In the genomic region with DNA sequence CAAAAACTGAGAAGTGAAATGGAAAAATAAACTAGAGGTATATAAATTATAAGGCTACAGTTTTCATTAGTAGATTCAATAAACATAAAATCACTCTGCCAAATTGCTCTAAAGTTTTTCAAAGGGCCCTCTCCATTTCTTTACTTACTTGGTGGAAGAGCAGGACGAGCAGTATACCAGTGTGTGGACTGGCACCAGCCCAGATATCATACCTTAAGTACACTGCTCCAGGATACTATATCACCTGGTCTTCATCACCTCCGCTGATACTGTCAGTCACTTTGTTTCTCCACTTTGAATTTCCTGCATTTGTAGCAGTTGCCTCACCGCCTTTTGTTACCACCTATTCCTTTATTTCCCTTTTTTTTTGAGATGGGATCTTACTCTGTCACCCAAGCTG, we compare ENCODE assay signal across 22 cellular contexts. TPM values are rescaled to one million over a fixed set of nuclear protein-coding genes. Genes with fewer than 3 reads are reported as not detected.
DNase-seq lines count a peak whose midpoint lies in the region; ATAC-seq, FAIRE-seq and TF ChIP-seq lines count a peak whose summit lies in the region.
"Had no signal": no experiment of that assay in that cellular context is flagged by ENCODE, and none has a peak within 500 bp of the region (broad histone marks: within the 10 kb centered on the region; RNA-seq: fewer than 3 reads in every experiment).

No MANE protein-coding gene starts in this region.

- H2AFZ ChIP-seq in HepG2 (ENCODE audit: low read length) (no peak overlapping the region), OCI-LY7 (ENCODE audit: low read length) (no peak overlapping the region)
- H2AFZ ChIP-seq: GM23248 had no signal

- H3K4me2 ChIP-seq in HepG2 (ENCODE audit: low read depth, low read length) (no peak overlapping the region), OCI-LY7 (ENCODE audit: low read length) (no peak overlapping the region)
- H3K4me2 ChIP-seq: A549, BLaER1 had no signal

- H3K9me3 ChIP-seq in HepG2 (ENCODE audit: low read length) (no peaks in the 10 kb centered on the region), right lobe of liver (no peaks in the 10 kb centered on the region), OCI-LY7 (ENCODE audit: low read length) (no peaks in the 10 kb centered on the region), BE2C (no peaks in the 10 kb centered on the region)
- H3K9me3 ChIP-seq: A549, BLaER1 had no signal

- WGBS in HepG2 (ENCODE audit: low lambda C conversion rate): 98% methylated on average over 3 of the region's 3 CpGs
- 89% methylated on average over 3 of the region's 3 CpGs for WGBS in right lobe of liver (ENCODE audit: insufficient coverage, low coverage, low lambda C conversion rate, missing lambda C conversion rate)

- H3K9me2 ChIP-seq in OCI-LY7 (ENCODE audit: insufficient read depth, low read length): no peaks in the 10 kb centered on the region

- H3K36me3 ChIP-seq in HepG2 (replicated peaks in 1 of 2; ENCODE audit: control insufficient read depth in 1 of 2, insufficient read depth in 2 of 2, low read length in 2 of 2) (peaks cover 13 to 24% of the 10 kb centered on the region in 2 experiments), right lobe of liver (peaks cover 0 to 37% (median 4%) of the 10 kb centered on the region in 4 donors), OCI-LY7 (ENCODE audit: insufficient read depth, low read length) (peaks cover 9% of the 10 kb centered on the region; the same call in 1 of the 2 replicates), BE2C (peaks cover 38% of the 10 kb centered on the region)

- no peak for FAIRE-seq in HepG2 (lab: Jason Lieb, UNC)
- FAIRE-seq: A549, D721Med, GM12892, H1 had no signal

- TF ChIP-seq CTCF in HepG2 (CRISPR knock-in tag; IDR thresholded peaks at IDR 0.05) (no peak), right lobe of liver (IDR thresholded peaks at IDR 0.05) (no peak), OCI-LY7 (conservative IDR thresholded peaks at IDR 0.05; ENCODE audit: low read length) (no peak), neural crest cell (conservative IDR thresholded peaks at IDR 0.05) (no peak), BE2C (IDR thresholded peaks at IDR 0.05; ENCODE audit: low read depth, low read length) (no peak)

- no peak overlapping the region for H3K9ac ChIP-seq in HepG2 (ENCODE audit: insufficient read depth, low read depth, low read length)
- H3K9ac ChIP-seq: BLaER1, GM23248 had no signal

- BruUV-seq in HepG2 (replicated peaks; lab: Mats Ljungman, UMichigan) (TSS peak; percentile 32), OCI-LY7 (replicated peaks; lab: Mats Ljungman, UMichigan) (TSS peak; percentile 42)

- H3K4me3 Mint-ChIP-seq in neural crest cell: no peak overlapping the region
- H3K4me3 Mint-ChIP-seq: CD4-positive, alpha-beta T cell; CD8-positive, alpha-beta memory T cell had no signal

- intact Hi-C loops in HepG2 (cut with micrococcal nuclease; ENCODE audit: unreplicated experiment) (no loop called here), right lobe of liver (cut with DNase I) (no loop called here), OCI-LY7 (cut with micrococcal nuclease; ENCODE audit: unreplicated experiment) (no loop called here)

- no peak for ATAC-seq in HepG2
- ATAC-seq in right lobe of liver: no peak
- ATAC-seq in HG02610 (IDR thresholded peaks at IDR 0.05; ENCODE audit: unreplicated experiment): no peak
- ATAC-seq: A549 had no signal

- H3K27me3 ChIP-seq in HepG2 (ENCODE audit: control insufficient read depth in 1 of 2, insufficient read depth in 2 of 2, low read length in 2 of 2) (no peaks in the 10 kb centered on the region), right lobe of liver (no peaks in the 10 kb centered on the region), BE2C (no peaks in the 10 kb centered on the region)
- H3K27me3 ChIP-seq: BLaER1 had no signal

- H3K4me1 ChIP-seq in HepG2 (ENCODE audit: insufficient read depth, low read length): no peaks in the 10 kb centered on the region
- H3K4me1 ChIP-seq in right lobe of liver: no peaks in the 10 kb centered on the region
- no peaks in the 10 kb centered on the region for H3K4me1 ChIP-seq in OCI-LY7 (ENCODE audit: insufficient read depth, low read length, poor library complexity, severe bottlenecking)
- no peaks in the 10 kb centered on the region for H3K4me1 ChIP-seq in BE2C
- H3K4me1 ChIP-seq: A549, BLaER1 had no signal

- H3K79me2 ChIP-seq in HepG2 (ENCODE audit: insufficient read depth, low read length): no peaks in the 10 kb centered on the region
- H3K79me2 ChIP-seq in OCI-LY7 (ENCODE audit: insufficient read depth, low read depth, low read length): no peaks in the 10 kb centered on the region

- H3K4me3 ChIP-seq in HepG2 (replicated peaks in 1 of 3; ENCODE audit: insufficient read depth in 1 of 3, low read depth in 2 of 3, low read length in 3 of 3) (no peak overlapping the region), right lobe of liver (no peak overlapping the region), OCI-LY7 (ENCODE audit: low read depth, low read length, poor library complexity, severe bottlenecking) (no peak overlapping the region), BE2C (ENCODE audit: low read depth, low read length) (no peak overlapping the region)
- H3K4me3 ChIP-seq: A549, BLaER1, GM23248 had no signal

- TF ChIP-seq RAD21 in HepG2 (CRISPR knock-in tag; IDR thresholded peaks at IDR 0.05): no peak

- peaks cover 4% of the 10 kb centered on the region for H3K36me3 Mint-ChIP-seq in neural crest cell (ENCODE audit: low read depth)

- no peaks in the 10 kb centered on the region for H3K27me3 Mint-ChIP-seq in neural crest cell (ENCODE audit: low read depth)
- H3K27me3 Mint-ChIP-seq: CD4-positive, alpha-beta T cell; CD8-positive, alpha-beta memory T cell had no signal

- H3K9me3 Mint-ChIP-seq in neural crest cell: no peaks in the 10 kb centered on the region
- H3K9me3 Mint-ChIP-seq: CD4-positive, alpha-beta T cell; CD8-positive, alpha-beta memory T cell had no signal

- no peak for TF ChIP-seq EP300 in HepG2 (IDR thresholded peaks at IDR 0.05; ENCODE audit: low read depth in 2 of 2, low read length in 2 of 2)
- TF ChIP-seq EP300 in HepG2 (CRISPR knock-in tag; IDR thresholded peaks at IDR 0.05; ENCODE audit: borderline replicate concordance): no peak

- DNase-seq in HepG2 (ENCODE audit: low spot score): no peak
- no peak for DNase-seq in right lobe of liver
- DNase-seq in OCI-LY7 (ENCODE audit: low spot score): no peak
- no peak for DNase-seq in neural crest cell (ENCODE audit: low read depth, low spot score)
- no peak for DNase-seq in BE2C
- no peak for DNase-seq in activated effector memory CD4-positive, alpha-beta T cell treated with Interleukin-2 at 50 U/mL for 16 hours
- DNase-seq: 8988T; CD4-positive, alpha-beta T cell; CD8-positive, alpha-beta memory T cell; DMS 273 treated with DMSO at 0.1 percent for 48 hours; DMS79 treated with DMSO at 0.1 percent for 48 hours; GF-D8; GM23248; H7; HCEC 1CT had no signal

- TF ChIP-seq POLR2A in HepG2 (IDR thresholded peaks at IDR 0.05; ENCODE audit: insufficient read depth in 1 of 2, low read depth in 2 of 2, low read length in 2 of 2) (no peak), right lobe of liver (IDR thresholded peaks at IDR 0.05) (no peak)

- POLR2A ChIA-PET in HepG2 (lab: Yijun Ruan, JAX): no interaction called here
- POLR2A ChIA-PET in OCI-LY7 (lab: Charles Lee): no interaction called here

- no peak overlapping the region for H3K27ac ChIP-seq in HepG2 (ENCODE audit: extremely low read length, insufficient read depth, low read length)
- H3K27ac ChIP-seq in right lobe of liver: no peak overlapping the region
- H3K27ac ChIP-seq in OCI-LY7 (ENCODE audit: low read depth, low read length, poor library complexity, severe bottlenecking): no peak overlapping the region
- H3K27ac ChIP-seq: A549, BLaER1, C4-2B, GM23248 had no signal

- in situ Hi-C loops in HepG2 (cut with HindIII; ENCODE audit: extremely low pct_ligation_motif_present, low pct_unique_long_range_greater_than_20kb): no loop called here

- peaks cover 8% of the 10 kb centered on the region for H3K4me1 Mint-ChIP-seq in neural crest cell

- H3K27ac Mint-ChIP-seq in neural crest cell (ENCODE audit: unreplicated experiment): peak overlapping the region; percentile 24
- H3K27ac Mint-ChIP-seq: CD4-positive, alpha-beta T cell had no signal

- CTCF ChIA-PET in HepG2 (lab: Yijun Ruan, JAX; ENCODE audit: low intra/inter-chr PET ratio, low total read pairs) (no interaction called here), OCI-LY7 (lab: Charles Lee; ENCODE audit: unreplicated experiment) (no interaction called here)

- H4K20me1 ChIP-seq in HepG2 (ENCODE audit: insufficient read depth, low read length) (no peaks in the 10 kb centered on the region), OCI-LY7 (ENCODE audit: insufficient read depth, low read length) (no peaks in the 10 kb centered on the region)
- H4K20me1 ChIP-seq: BLaER1 had no signal

RNA-seq across cellular contexts. Expression of a gene that starts 37.6 kb away (rescaled TPM):
- 15.9 and 21.8 TPM in 2 replicates for total RNA-seq in HepG2 (2016; rRNA removed; fragmentation: Illumina TruSeq; extraction: Trizol)
- 5.8 and 7.6 TPM in 2 replicates for total RNA-seq in HepG2 (2016; cell fraction: cytosol; rRNA removed; fragmentation: Illumina TruSeq; extraction: Trizol; ENCODE audit: low read depth)
- total RNA-seq in HepG2 (2016; cell fraction: insoluble cytoplasmic fraction; rRNA removed; fragmentation: Illumina TruSeq; extraction: Trizol): 13.8 and 21.1 TPM in 2 replicates
- total RNA-seq in HepG2 (2016; cell fraction: membrane; rRNA removed; fragmentation: Illumina TruSeq; extraction: Trizol): 20.5 TPM in 2 replicates
- 20.6 and 23.3 TPM in 2 replicates for total RNA-seq in HepG2 (2016; cell fraction: nucleus; rRNA removed; fragmentation: Illumina TruSeq; extraction: Trizol)
- polyA plus RNA-seq in HepG2 (2011; rRNA removed): 17.7 and 21.7 TPM in 2 replicates
- 15.0 and 15.2 TPM in 2 replicates for polyA plus RNA-seq in HepG2 (2011; cell fraction: cytosol; rRNA removed)
- polyA plus RNA-seq in HepG2 (2011; cell fraction: nucleus; rRNA removed): 38.1 and 41.6 TPM in 2 replicates
- polyA plus RNA-seq in HepG2 (2012): 18.1 and 21.8 TPM in 2 replicates
- polyA plus RNA-seq in HepG2 (2016; cell fraction: cytosol; fragmentation: Illumina TruSeq; extraction: Trizol; ENCODE audit: low read depth): 3.4 and 4.0 TPM in 2 replicates
- 9.6 and 14.2 TPM in 2 replicates for polyA plus RNA-seq in HepG2 (2016; cell fraction: insoluble cytoplasmic fraction; fragmentation: Illumina TruSeq; extraction: Trizol; ENCODE audit: low read depth)
- polyA plus RNA-seq in HepG2 (2016; cell fraction: membrane; fragmentation: Illumina TruSeq; extraction: Trizol; ENCODE audit: low read depth): 12.0 and 12.9 TPM in 2 replicates
- 39.2 and 42.5 TPM in 2 replicates for polyA plus RNA-seq in HepG2 (2016; cell fraction: nucleus; fragmentation: Illumina TruSeq; extraction: Trizol; ENCODE audit: insufficient read depth, low read depth)
- polyA minus RNA-seq in HepG2 (2011; rRNA and poly(A)+ RNA removed; ENCODE audit: low replicate concordance): 26.0 and 28.8 TPM in 2 replicates
- polyA minus RNA-seq in HepG2 (2011; cell fraction: cytosol; rRNA and poly(A)+ RNA removed): 9.8 and 12.7 TPM in 2 replicates
- polyA minus RNA-seq in HepG2 (2011; cell fraction: nucleus; rRNA and poly(A)+ RNA removed): 39.9 and 44.1 TPM in 2 replicates
- total RNA-seq in right lobe of liver: 10 to 100 TPM; 10.6 to 15.8 (median 13.0) TPM
- total RNA-seq in OCI-LY7 (2014; rRNA removed; shearing (Covaris generic)): 16.5 and 26.0 TPM in 2 replicates
- 28.6 and 29.0 TPM in 2 replicates for total RNA-seq in OCI-LY7 (2022)
- total RNA-seq in neural crest cell: 26.0 and 28.0 TPM in 2 replicates
- polyA plus RNA-seq in BE2C (2012; ENCODE audit: insufficient read depth, insufficient read length, low read depth): 44.2 TPM

RNA-seq across cellular contexts. Expression of a gene that starts 40.1 kb away (rescaled TPM):
- total RNA-seq in HepG2 (2016; rRNA removed; fragmentation: Illumina TruSeq; extraction: Trizol): 6.9 and 9.0 TPM in 2 replicates
- total RNA-seq in HepG2 (2016; cell fraction: cytosol; rRNA removed; fragmentation: Illumina TruSeq; extraction: Trizol; ENCODE audit: low read depth): 3.5 and 4.3 TPM in 2 replicates
- total RNA-seq in HepG2 (2016; cell fraction: insoluble cytoplasmic fraction; rRNA removed; fragmentation: Illumina TruSeq; extraction: Trizol): 8.0 and 9.0 TPM in 2 replicates
- 9.1 and 11.6 TPM in 2 replicates for total RNA-seq in HepG2 (2016; cell fraction: membrane; rRNA removed; fragmentation: Illumina TruSeq; extraction: Trizol)
- total RNA-seq in HepG2 (2016; cell fraction: nucleus; rRNA removed; fragmentation: Illumina TruSeq; extraction: Trizol): 5.6 and 5.8 TPM in 2 replicates
- polyA plus RNA-seq in HepG2 (2011; rRNA removed): 20.8 and 26.5 TPM in 2 replicates
- 11.9 and 19.1 TPM in 2 replicates for polyA plus RNA-seq in HepG2 (2011; cell fraction: cytosol; rRNA removed)
- polyA plus RNA-seq in HepG2 (2011; cell fraction: nucleus; rRNA removed): 75.1 and 81.6 TPM in 2 replicates
- polyA plus RNA-seq in HepG2 (2012): 6.8 and 10.0 TPM in 2 replicates
- polyA plus RNA-seq in HepG2 (2016; cell fraction: cytosol; fragmentation: Illumina TruSeq; extraction: Trizol; ENCODE audit: low read depth): 13.2 and 16.2 TPM in 2 replicates
- polyA plus RNA-seq in HepG2 (2016; cell fraction: insoluble cytoplasmic fraction; fragmentation: Illumina TruSeq; extraction: Trizol; ENCODE audit: low read depth): 12.4 and 14.3 TPM in 2 replicates
- 16.0 and 17.0 TPM in 2 replicates for polyA plus RNA-seq in HepG2 (2016; cell fraction: membrane; fragmentation: Illumina TruSeq; extraction: Trizol; ENCODE audit: low read depth)
- polyA plus RNA-seq in HepG2 (2016; cell fraction: nucleus; fragmentation: Illumina TruSeq; extraction: Trizol; ENCODE audit: insufficient read depth, low read depth): 17.5 and 21.1 TPM in 2 replicates
- polyA minus RNA-seq in HepG2 (2011; rRNA and poly(A)+ RNA removed; ENCODE audit: low replicate concordance): 0.72 and 15.9 TPM in 2 replicates
- polyA minus RNA-seq in HepG2 (2011; cell fraction: cytosol; rRNA and poly(A)+ RNA removed): 7.5 and 9.1 TPM in 2 replicates
- 13.5 and 15.0 TPM in 2 replicates for polyA minus RNA-seq in HepG2 (2011; cell fraction: nucleus; rRNA and poly(A)+ RNA removed)
- 1 to 10 TPM; 2.8 to 9.4 (median 5.2) TPM for total RNA-seq in right lobe of liver
- 406 and 428 TPM in 2 replicates for total RNA-seq in OCI-LY7 (2014; rRNA removed; shearing (Covaris generic))
- total RNA-seq in OCI-LY7 (2022): 286 and 306 TPM in 2 replicates
- 134 and 145 TPM in 2 replicates for total RNA-seq in neural crest cell
- polyA plus RNA-seq in BE2C (2012; ENCODE audit: insufficient read depth, insufficient read length, low read depth): 128 TPM

RNA-seq across cellular contexts. Expression of a gene that starts 59.2 kb away (rescaled TPM):
- total RNA-seq in HepG2 (2016; rRNA removed; fragmentation: Illumina TruSeq; extraction: Trizol) (53.6 and 57.6 TPM in 2 replicates), right lobe of liver (10 to 100 TPM; 30.6 to 46.7 (median 35.5) TPM), OCI-LY7 (2022) (26.0 and 28.8 TPM in 2 replicates), neural crest cell (24.3 and 24.4 TPM in 2 replicates)
- 17.7 and 19.3 TPM in 2 replicates for total RNA-seq in HepG2 (2016; cell fraction: cytosol; rRNA removed; fragmentation: Illumina TruSeq; extraction: Trizol; ENCODE audit: low read depth)
- 52.7 and 55.4 TPM in 2 replicates for total RNA-seq in HepG2 (2016; cell fraction: insoluble cytoplasmic fraction; rRNA removed; fragmentation: Illumina TruSeq; extraction: Trizol)
- 30.0 and 35.3 TPM in 2 replicates for total RNA-seq in HepG2 (2016; cell fraction: membrane; rRNA removed; fragmentation: Illumina TruSeq; extraction: Trizol)
- 24.0 and 25.8 TPM in 2 replicates for total RNA-seq in HepG2 (2016; cell fraction: nucleus; rRNA removed; fragmentation: Illumina TruSeq; extraction: Trizol)
- 33.3 and 34.7 TPM in 2 replicates for polyA plus RNA-seq in HepG2 (2011; rRNA removed)
- 30.0 and 33.8 TPM in 2 replicates for polyA plus RNA-seq in HepG2 (2011; cell fraction: cytosol; rRNA removed)
- polyA plus RNA-seq in HepG2 (2011; cell fraction: nucleus; rRNA removed): 19.5 and 24.4 TPM in 2 replicates
- polyA plus RNA-seq in HepG2 (2012): 32.7 and 34.2 TPM in 2 replicates
- 18.0 and 21.7 TPM in 2 replicates for polyA plus RNA-seq in HepG2 (2016; cell fraction: cytosol; fragmentation: Illumina TruSeq; extraction: Trizol; ENCODE audit: low read depth)
- polyA plus RNA-seq in HepG2 (2016; cell fraction: insoluble cytoplasmic fraction; fragmentation: Illumina TruSeq; extraction: Trizol; ENCODE audit: low read depth): 63.2 and 67.2 TPM in 2 replicates
- 24.8 and 29.6 TPM in 2 replicates for polyA plus RNA-seq in HepG2 (2016; cell fraction: membrane; fragmentation: Illumina TruSeq; extraction: Trizol; ENCODE audit: low read depth)
- 40.5 and 41.7 TPM in 2 replicates for polyA plus RNA-seq in HepG2 (2016; cell fraction: nucleus; fragmentation: Illumina TruSeq; extraction: Trizol; ENCODE audit: insufficient read depth, low read depth)
- 30.2 and 32.4 TPM in 2 replicates for polyA minus RNA-seq in HepG2 (2011; rRNA and poly(A)+ RNA removed; ENCODE audit: low replicate concordance)
- 18.8 and 19.7 TPM in 2 replicates for polyA minus RNA-seq in HepG2 (2011; cell fraction: cytosol; rRNA and poly(A)+ RNA removed)
- 10.7 and 11.7 TPM in 2 replicates for polyA minus RNA-seq in HepG2 (2011; cell fraction: nucleus; rRNA and poly(A)+ RNA removed)
- 13.4 and 16.2 TPM in 2 replicates for total RNA-seq in OCI-LY7 (2014; rRNA removed; shearing (Covaris generic))
- 20.0 TPM for polyA plus RNA-seq in BE2C (2012; ENCODE audit: insufficient read depth, insufficient read length, low read depth)

Comparison
In these comparisons a context has a peak if more than half of its experiments do, and no peak if none do; other contexts are left out.
1. RNA of a gene that starts 40.1 kb away (total RNA-seq): 286 to 428 TPM in OCI-LY7 and 134 to 145 TPM in neural crest cell; 3.5 to 11.6 TPM in HepG2 and 2.8 to 9.4 TPM in right lobe of liver; every median in the first group is over 10 times any median in the second.